1 cellular context compared by ENCODE assay signal in genomic region chr1:228379666-228380065, GRCh38.
TF ChIP-seq lines count a peak whose summit lies in the region.

No MANE protein-coding gene starts in this region.

TF ChIP-seq in HepG2, 621 proteins besides CTCF, POLR2A, EP300 and RAD21:
- TF ChIP-seq ZBTB14 (CRISPR knock-in tag; IDR thresholded peaks at IDR 0.05) (no peak), ZNF782 (CRISPR knock-in tag; IDR thresholded peaks at IDR 0.05; ENCODE audit: borderline replicate concordance) (no peak), ZNF775 (CRISPR knock-in tag; IDR thresholded peaks at IDR 0.05; ENCODE audit: borderline replicate concordance) (no peak), HMG20B (CRISPR knock-in tag; conservative IDR thresholded peaks at IDR 0.05) (no peak), ZNF382 (CRISPR knock-in tag; IDR thresholded peaks at IDR 0.05; ENCODE audit: borderline replicate concordance) (no peak)
- TF ChIP-seq, protein P1, sequence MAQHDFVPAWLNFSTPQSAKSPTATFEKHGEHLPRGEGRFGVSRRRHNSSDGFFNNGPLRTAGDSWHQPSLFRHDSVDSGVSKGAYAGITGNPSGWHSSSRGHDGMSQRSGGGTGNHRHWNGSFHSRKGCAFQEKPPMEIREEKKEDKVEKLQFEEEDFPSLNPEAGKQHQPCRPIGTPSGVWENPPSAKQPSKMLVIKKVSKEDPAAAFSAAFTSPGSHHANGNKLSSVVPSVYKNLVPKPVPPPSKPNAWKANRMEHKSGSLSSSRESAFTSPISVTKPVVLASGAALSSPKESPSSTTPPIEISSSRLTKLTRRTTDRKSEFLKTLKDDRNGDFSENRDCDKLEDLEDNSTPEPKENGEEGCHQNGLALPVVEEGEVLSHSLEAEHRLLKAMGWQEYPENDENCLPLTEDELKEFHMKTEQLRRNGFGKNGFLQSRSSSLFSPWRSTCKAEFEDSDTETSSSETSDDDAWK (CRISPR knock-in tag; IDR thresholded peaks at IDR 0.05) = no peak
- TF ChIP-seq, protein P2, sequence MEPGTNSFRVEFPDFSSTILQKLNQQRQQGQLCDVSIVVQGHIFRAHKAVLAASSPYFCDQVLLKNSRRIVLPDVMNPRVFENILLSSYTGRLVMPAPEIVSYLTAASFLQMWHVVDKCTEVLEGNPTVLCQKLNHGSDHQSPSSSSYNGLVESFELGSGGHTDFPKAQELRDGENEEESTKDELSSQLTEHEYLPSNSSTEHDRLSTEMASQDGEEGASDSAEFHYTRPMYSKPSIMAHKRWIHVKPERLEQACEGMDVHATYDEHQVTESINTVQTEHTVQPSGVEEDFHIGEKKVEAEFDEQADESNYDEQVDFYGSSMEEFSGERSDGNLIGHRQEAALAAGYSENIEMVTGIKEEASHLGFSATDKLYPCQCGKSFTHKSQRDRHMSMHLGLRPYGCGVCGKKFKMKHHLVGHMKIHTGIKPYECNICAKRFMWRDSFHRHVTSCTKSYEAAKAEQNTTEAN (CRISPR knock-in tag; conservative IDR thresholded peaks at IDR 0.05) = no peak
